In genomic region chr2:81235601-81236000, GRCh38 we compare ENCODE assay signal across 19 cellular contexts.
A peak's percentile ranks its signal among the peaks of the same experiment; 100 is the strongest.
DNase-seq lines count a peak whose midpoint lies in the region; ATAC-seq, FAIRE-seq and TF ChIP-seq lines count a peak whose summit lies in the region.
"Had no signal": no experiment of that assay in that cellular context is flagged by ENCODE, and none has a peak within 500 bp of the region (broad histone marks: within the 10 kb centered on the region; RNA-seq: fewer than 3 reads in every experiment).

No MANE protein-coding gene starts in this region.

- no peaks in the 10 kb centered on the region for H3K4me1 Mint-ChIP-seq in WTC11
- H3K4me1 Mint-ChIP-seq: CD4-positive, CD25-positive, alpha-beta regulatory T cell; CD8-positive, alpha-beta memory T cell had no signal

- 0% methylated on average over 1 of the region's 1 CpG for WGBS in HepG2 (ENCODE audit: low lambda C conversion rate)
- WGBS in right lobe of liver (ENCODE audit: insufficient coverage, low coverage, low lambda C conversion rate, missing lambda C conversion rate): 67% methylated on average over 1 of the region's 1 CpG
- no CpG with 5 or more reads among the region's 1 CpG for WGBS in mesendoderm (ENCODE audit: extremely low coverage, insufficient coverage, low lambda C conversion rate)

- H3K18ac ChIP-seq in mesendoderm (ENCODE audit: low read length): no peak overlapping the region

- CTCF ChIA-PET in HepG2 (lab: Yijun Ruan, JAX; ENCODE audit: low intra/inter-chr PET ratio, low total read pairs): no interaction called here
- CTCF ChIA-PET in WTC11 (lab: Charles Lee): interaction anchor here (1.2 kb wide), 1 partner anchor 160 kb away, joined by 3 read pairs; no protein-coding TSS in a partner anchor

- intact Hi-C loops in HepG2 (cut with micrococcal nuclease; ENCODE audit: unreplicated experiment): no loop called here
- intact Hi-C loops in right lobe of liver (cut with DNase I): no loop called here

- H3K9me3 ChIP-seq in HepG2 (ENCODE audit: low read length) (peaks cover 47% of the 10 kb centered on the region), right lobe of liver (no peaks in the 10 kb centered on the region)
- H3K9me3 ChIP-seq: BE2C, HAP-1 had no signal

- no peaks in the 10 kb centered on the region for H4K20me1 ChIP-seq in HepG2 (ENCODE audit: insufficient read depth, low read length)

- ATAC-seq in HepG2: no peak; the same call in 2 of the 3 replicates
- ATAC-seq in right lobe of liver: no peak
- peak; percentile 26; the same call in 1 of the 2 replicates for ATAC-seq in WTC11

- DNase-seq in HepG2 (ENCODE audit: low spot score) (no peak), right lobe of liver (no peak), WTC11 (ENCODE audit: low spot score) (no peak), mesendoderm (peak; percentile 3), GM13977 (ENCODE audit: low spot score) (no peak)
- no peak for DNase-seq in activated naive CD4-positive, alpha-beta T cell treated with Interleukin-2 at 50 U/mL for 16 hours
- DNase-seq: ACHN; BE2C; C1 segment of cervical spinal cord; CD4-positive, CD25-positive, alpha-beta regulatory T cell; CD8-positive, alpha-beta memory T cell; COR-L47; DMS 273 treated with DMSO at 0.1 percent for 48 hours; DMS79; GDM1 had no signal

- no peaks in the 10 kb centered on the region for H3K9me3 Mint-ChIP-seq in WTC11

- TF ChIP-seq RAD21 in HepG2 (CRISPR knock-in tag; IDR thresholded peaks at IDR 0.05): no peak

- H3K4me3 ChIP-seq in HepG2 (replicated peaks in 1 of 3; ENCODE audit: insufficient read depth in 1 of 3, low read depth in 2 of 3, low read length in 3 of 3): no peak overlapping the region
- H3K4me3 ChIP-seq in right lobe of liver: no peak overlapping the region
- no peak overlapping the region for H3K4me3 ChIP-seq in mesendoderm (ENCODE audit: low read length)
- H3K4me3 ChIP-seq: HAP-1 had no signal

- H3K36me3 ChIP-seq in HepG2 (replicated peaks in 1 of 2; ENCODE audit: control insufficient read depth in 1 of 2, insufficient read depth in 2 of 2, low read length in 2 of 2) (no peaks in the 10 kb centered on the region), right lobe of liver (no peaks in the 10 kb centered on the region), mesendoderm (ENCODE audit: control insufficient read depth, insufficient read depth, low read length) (no peaks in the 10 kb centered on the region)
- H3K36me3 ChIP-seq: BE2C, HAP-1 had no signal

- H4K5ac ChIP-seq in mesendoderm (ENCODE audit: low read length): no peak overlapping the region

- no peak overlapping the region for H2BK5ac ChIP-seq in mesendoderm (ENCODE audit: low read length)

- no peak overlapping the region for H2BK120ac ChIP-seq in mesendoderm (ENCODE audit: low read depth, low read length)

- H3K4me2 ChIP-seq in HepG2 (ENCODE audit: low read depth, low read length): no peak overlapping the region
- H3K4me2 ChIP-seq in mesendoderm (ENCODE audit: low read length): no peak overlapping the region

- no peaks in the 10 kb centered on the region for H3K27me3 Mint-ChIP-seq in WTC11 (ENCODE audit: low read depth)
- H3K27me3 Mint-ChIP-seq: CD4-positive, CD25-positive, alpha-beta regulatory T cell; CD8-positive, alpha-beta memory T cell had no signal

- H3K27ac ChIP-seq in HepG2 (ENCODE audit: extremely low read length, insufficient read depth, low read length) (no peak overlapping the region), right lobe of liver (no peak overlapping the region), mesendoderm (ENCODE audit: low read depth, low read length) (no peak overlapping the region)

- no peak for TF ChIP-seq POLR2A in HepG2 (IDR thresholded peaks at IDR 0.05; ENCODE audit: insufficient read depth in 1 of 2, low read depth in 2 of 2, low read length in 2 of 2)
- TF ChIP-seq POLR2A in right lobe of liver (IDR thresholded peaks at IDR 0.05): no peak

- H4K8ac ChIP-seq in mesendoderm (ENCODE audit: low read depth, low read length): no peak overlapping the region

- H2BK15ac ChIP-seq in mesendoderm (replicated peaks; ENCODE audit: low read depth): no peak overlapping the region

- no TSS peak for BruUV-seq in HepG2 (replicated peaks; lab: Mats Ljungman, UMichigan)

- H2AK5ac ChIP-seq in mesendoderm (ENCODE audit: low read length): no peak overlapping the region

- no peak overlapping the region for H3K23ac ChIP-seq in mesendoderm (ENCODE audit: low read length)

- H3K9ac ChIP-seq in HepG2 (ENCODE audit: insufficient read depth, low read depth, low read length): no peak overlapping the region
- no peak overlapping the region for H3K9ac ChIP-seq in mesendoderm (ENCODE audit: low read length)

- no peaks in the 10 kb centered on the region for H3K79me2 ChIP-seq in HepG2 (ENCODE audit: insufficient read depth, low read length)
- H3K79me2 ChIP-seq in mesendoderm (ENCODE audit: control insufficient read depth, insufficient read depth, low read length): no peaks in the 10 kb centered on the region

- H3K4ac ChIP-seq in mesendoderm (ENCODE audit: low read depth, low read length): no peak overlapping the region

- no peaks in the 10 kb centered on the region for H3K27me3 ChIP-seq in HepG2 (ENCODE audit: control insufficient read depth in 1 of 2, insufficient read depth in 2 of 2, low read length in 2 of 2)
- H3K27me3 ChIP-seq in right lobe of liver: no peaks in the 10 kb centered on the region
- H3K27me3 ChIP-seq in mesendoderm (ENCODE audit: insufficient read depth, low read length, poor library complexity): no peaks in the 10 kb centered on the region
- H3K27me3 ChIP-seq: BE2C had no signal

- TF ChIP-seq CTCF in HepG2 (CRISPR knock-in tag; IDR thresholded peaks at IDR 0.05): no peak
- no peak for TF ChIP-seq CTCF in right lobe of liver (IDR thresholded peaks at IDR 0.05)
- TF ChIP-seq CTCF in WTC11 (IDR thresholded peaks at IDR 0.05): no peak
- no peak for TF ChIP-seq CTCF in GM13977 (IDR thresholded peaks at IDR 0.05; ENCODE audit: extremely low read depth, insufficient read depth, missing control alignments)

- H3K4me1 ChIP-seq in HepG2 (ENCODE audit: insufficient read depth, low read length): no peaks in the 10 kb centered on the region
- no peaks in the 10 kb centered on the region for H3K4me1 ChIP-seq in right lobe of liver
- H3K4me1 ChIP-seq in mesendoderm (ENCODE audit: control insufficient read depth, low read depth, low read length): no peaks in the 10 kb centered on the region
- H3K4me1 ChIP-seq: BE2C, HAP-1 had no signal

- FAIRE-seq in HepG2 (lab: Jason Lieb, UNC): peak; percentile 8
- FAIRE-seq: A204.1, GM12892, H1 had no signal

- no peaks in the 10 kb centered on the region for H3K79me1 ChIP-seq in mesendoderm (ENCODE audit: low read length)

- no peaks in the 10 kb centered on the region for H3K36me3 Mint-ChIP-seq in WTC11
- H3K36me3 Mint-ChIP-seq: CD4-positive, CD25-positive, alpha-beta regulatory T cell; CD8-positive, alpha-beta memory T cell had no signal

- no peak overlapping the region for H2AFZ ChIP-seq in HepG2 (ENCODE audit: low read length)

- no peak for TF ChIP-seq EP300 in HepG2 (IDR thresholded peaks at IDR 0.05; ENCODE audit: low read depth in 2 of 2, low read length in 2 of 2)
- TF ChIP-seq EP300 in HepG2 (CRISPR knock-in tag; IDR thresholded peaks at IDR 0.05; ENCODE audit: borderline replicate concordance): no peak

- no peak overlapping the region for H3K27ac Mint-ChIP-seq in WTC11
- H3K27ac Mint-ChIP-seq: CD8-positive, alpha-beta memory T cell had no signal

- in situ Hi-C loops in HepG2 (cut with HindIII; ENCODE audit: extremely low pct_ligation_motif_present, low pct_unique_long_range_greater_than_20kb): no loop called here
- in situ Hi-C loops in GM13977 (cut with MboI; ENCODE audit: low pct_unique_long_range_greater_than_20kb, low sequenced_read_pairs, unreplicated experiment): no loop called here

- H3K56ac ChIP-seq in mesendoderm (ENCODE audit: low read length): no peak overlapping the region

- POLR2A ChIA-PET in HepG2 (lab: Yijun Ruan, JAX) (no interaction called here), WTC11 (lab: Charles Lee) (no interaction called here)

- no peak overlapping the region for H3K4me3 Mint-ChIP-seq in WTC11
- H3K4me3 Mint-ChIP-seq: CD4-positive, CD25-positive, alpha-beta regulatory T cell; CD8-positive, alpha-beta memory T cell had no signal

TF ChIP-seq in HepG2, 621 proteins besides CTCF, POLR2A, EP300 and RAD21 (continues in another document):
- TF ChIP-seq, protein P1, sequence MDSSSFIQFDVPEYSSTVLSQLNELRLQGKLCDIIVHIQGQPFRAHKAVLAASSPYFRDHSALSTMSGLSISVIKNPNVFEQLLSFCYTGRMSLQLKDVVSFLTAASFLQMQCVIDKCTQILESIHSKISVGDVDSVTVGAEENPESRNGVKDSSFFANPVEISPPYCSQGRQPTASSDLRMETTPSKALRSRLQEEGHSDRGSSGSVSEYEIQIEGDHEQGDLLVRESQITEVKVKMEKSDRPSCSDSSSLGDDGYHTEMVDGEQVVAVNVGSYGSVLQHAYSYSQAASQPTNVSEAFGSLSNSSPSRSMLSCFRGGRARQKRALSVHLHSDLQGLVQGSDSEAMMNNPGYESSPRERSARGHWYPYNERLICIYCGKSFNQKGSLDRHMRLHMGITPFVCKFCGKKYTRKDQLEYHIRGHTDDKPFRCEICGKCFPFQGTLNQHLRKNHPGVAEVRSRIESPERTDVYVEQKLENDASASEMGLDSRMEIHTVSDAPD (CRISPR knock-in tag; IDR thresholded peaks at IDR 0.05): no peak
- TF ChIP-seq ZKSCAN5 (CRISPR knock-in tag; IDR thresholded peaks at IDR 0.05) (no peak), MEF2D (CRISPR knock-in tag; IDR thresholded peaks at IDR 0.05) (no peak), ZNF614 (CRISPR knock-in tag; IDR thresholded peaks at IDR 0.05; ENCODE audit: borderline replicate concordance) (no peak), ZNF788 (CRISPR knock-in tag; IDR thresholded peaks at IDR 0.05; ENCODE audit: borderline replicate concordance) (no peak), IRX3 (CRISPR knock-in tag; IDR thresholded peaks at IDR 0.05; ENCODE audit: borderline replicate concordance, low read depth) (no peak)

TF ChIP-seq in WTC11, 78 proteins besides CTCF, POLR2A, EP300 and RAD21 (continues in another document):
- TF ChIP-seq GRHL2 (CRISPR knock-in tag; IDR thresholded peaks at IDR 0.05; ENCODE audit: insufficient replicate concordance, severe bottlenecking) (no peak), MXD4 (CRISPR knock-in tag; IDR thresholded peaks at IDR 0.05; ENCODE audit: borderline replicate concordance) (no peak), NR3C1 (CRISPR knock-in tag; conservative IDR thresholded peaks at IDR 0.05; ENCODE audit: low read depth) (no peak), ZNF423 (CRISPR knock-in tag; IDR thresholded peaks at IDR 0.05) (no peak)
